ENCODE assay signal across 17 cellular contexts in genomic region chr1:185704181-185704580, GRCh38. TPM values are rescaled to one million over a fixed set of nuclear protein-coding genes. Genes with fewer than 3 reads are reported as not detected.
DNase-seq lines count a peak whose midpoint lies in the region; ATAC-seq, FAIRE-seq and TF ChIP-seq lines count a peak whose summit lies in the region.
"Had no signal": no experiment of that assay in that cellular context is flagged by ENCODE, and none has a peak within 500 bp of the region (broad histone marks: within the 10 kb centered on the region; RNA-seq: fewer than 3 reads in every experiment).

No MANE protein-coding gene starts in this region.

- no peaks in the 10 kb centered on the region for H3K27me3 ChIP-seq in right cardiac atrium (ENCODE audit: control insufficient read depth, insufficient read depth)
- no peaks in the 10 kb centered on the region for H3K27me3 ChIP-seq in right atrium auricular region
- no peaks in the 10 kb centered on the region for H3K27me3 ChIP-seq in astrocyte (ENCODE audit: insufficient read depth, low read length)
- peaks cover 19% of the 10 kb centered on the region; the same call in 1 of the 2 replicates for H3K27me3 ChIP-seq in GM23338 (ENCODE audit: insufficient read depth)

- 56% methylated on average over 3 of the region's 3 CpGs for WGBS in right cardiac atrium

- H3K79me2 ChIP-seq in astrocyte (ENCODE audit: insufficient read depth, low read length) (no peaks in the 10 kb centered on the region), OCI-LY7 (ENCODE audit: insufficient read depth, low read depth, low read length) (no peaks in the 10 kb centered on the region), GM23338 (replicated peaks; ENCODE audit: insufficient read depth) (no peaks in the 10 kb centered on the region)

- H3K4me2 ChIP-seq in astrocyte (ENCODE audit: low read length) (no peak overlapping the region), OCI-LY7 (ENCODE audit: low read length) (no peak overlapping the region), GM23338 (no peak overlapping the region)

- H3K9me2 ChIP-seq in OCI-LY7 (ENCODE audit: insufficient read depth, low read length) (no peaks in the 10 kb centered on the region), GM23338 (ENCODE audit: insufficient read depth) (no peaks in the 10 kb centered on the region; the same call in 1 of the 2 replicates)

- ATAC-seq in right cardiac atrium (peak; percentile 21 to 36), GM23338 (no peak)
- ATAC-seq: GM12878 had no signal

- H3K36me3 Mint-ChIP-seq in astrocyte (ENCODE audit: low read depth, unreplicated experiment) (peaks cover 4% of the 10 kb centered on the region), GM23338 (ENCODE audit: low read depth) (peaks cover 24% of the 10 kb centered on the region)

- peaks cover 8% of the 10 kb centered on the region for H3K27me3 Mint-ChIP-seq in astrocyte (ENCODE audit: low read depth, unreplicated experiment)
- H3K27me3 Mint-ChIP-seq in GM23338 (ENCODE audit: insufficient read depth, low read depth, poor library complexity): peaks cover 7% of the 10 kb centered on the region

- H3K9me3 Mint-ChIP-seq in astrocyte (ENCODE audit: unreplicated experiment): peaks cover 9% of the 10 kb centered on the region
- peaks cover 29% of the 10 kb centered on the region for H3K9me3 Mint-ChIP-seq in GM23338
- H3K9me3 Mint-ChIP-seq: CD4-positive, alpha-beta T cell had no signal

- no peak for DNase-seq in right cardiac atrium
- DNase-seq in right atrium auricular region (ENCODE audit: low spot score): no peak
- DNase-seq in astrocyte (ENCODE audit: low read depth): peak; percentile 16
- peak; percentile 55 for DNase-seq in fibroblast of the aortic adventitia (ENCODE audit: low read depth)
- no peak for DNase-seq in activated effector memory CD4-positive, alpha-beta T cell treated with Interleukin-2 at 50 U/mL for 16 hours
- no peak for DNase-seq in OCI-LY7 (ENCODE audit: low spot score)
- DNase-seq in GM23338 (ENCODE audit: low spot score): no peak
- DNase-seq: AML-193; CD4-positive, alpha-beta T cell; DMS53; DND-41; EL had no signal

- H3K9me3 ChIP-seq in right cardiac atrium (ENCODE audit: control insufficient read depth, low read length) (no peaks in the 10 kb centered on the region), right atrium auricular region (no peaks in the 10 kb centered on the region), astrocyte (ENCODE audit: insufficient read depth, low read depth, low read length) (no peaks in the 10 kb centered on the region), OCI-LY7 (ENCODE audit: low read length) (no peaks in the 10 kb centered on the region)
- H3K9me3 ChIP-seq: HAP-1 had no signal

- FAIRE-seq in astrocyte (lab: Jason Lieb, UNC): no peak
- FAIRE-seq: A204.1, GM12878, GM19239 had no signal

- H3K4me1 ChIP-seq in right cardiac atrium (ENCODE audit: control insufficient read depth, insufficient read depth, low read length) (no peaks in the 10 kb centered on the region), right atrium auricular region (no peaks in the 10 kb centered on the region), astrocyte (ENCODE audit: insufficient read depth, low read length) (no peaks in the 10 kb centered on the region), OCI-LY7 (ENCODE audit: insufficient read depth, low read length, poor library complexity, severe bottlenecking) (no peaks in the 10 kb centered on the region), GM23338 (ENCODE audit: insufficient read depth) (peaks cover 4% of the 10 kb centered on the region)
- H3K4me1 ChIP-seq: HAP-1 had no signal

- no peaks in the 10 kb centered on the region for H3F3A ChIP-seq in GM23338 (replicated peaks; ENCODE audit: low read depth)

- CTCF ChIA-PET in OCI-LY7 (lab: Charles Lee; ENCODE audit: unreplicated experiment): no interaction called here

- H4K20me1 ChIP-seq in astrocyte (ENCODE audit: insufficient read depth, low read length) (no peaks in the 10 kb centered on the region), OCI-LY7 (ENCODE audit: insufficient read depth, low read length) (no peaks in the 10 kb centered on the region), GM23338 (replicated peaks; ENCODE audit: insufficient read depth) (no peaks in the 10 kb centered on the region)

- H3K27ac ChIP-seq in right cardiac atrium (ENCODE audit: low read length) (no peak overlapping the region), right atrium auricular region (no peak overlapping the region), astrocyte (ENCODE audit: low read depth, low read length) (no peak overlapping the region), OCI-LY7 (ENCODE audit: low read depth, low read length, poor library complexity, severe bottlenecking) (no peak overlapping the region), GM23338 (ENCODE audit: low read depth) (no peak overlapping the region)
- H3K27ac ChIP-seq: C4-2B had no signal

- H3K4me3 ChIP-seq in right cardiac atrium (ENCODE audit: low read length) (no peak overlapping the region), right atrium auricular region (no peak overlapping the region), astrocyte (ENCODE audit: insufficient read depth, low read depth, low read length) (no peak overlapping the region), fibroblast of the aortic adventitia (ENCODE audit: low read depth, low read length) (no peak overlapping the region), OCI-LY7 (ENCODE audit: low read depth, low read length, poor library complexity, severe bottlenecking) (no peak overlapping the region), GM23338 (no peak overlapping the region)
- H3K4me3 ChIP-seq: GM12878, HAP-1 had no signal

- TF ChIP-seq CTCF in right atrium auricular region (IDR thresholded peaks at IDR 0.05): no peak
- TF ChIP-seq CTCF in astrocyte (IDR thresholded peaks at IDR 0.05; ENCODE audit: insufficient read depth, low read depth, low read length): no peak
- no peak for TF ChIP-seq CTCF in fibroblast of the aortic adventitia (IDR thresholded peaks at IDR 0.05; ENCODE audit: insufficient read depth, low read length)
- no peak for TF ChIP-seq CTCF in OCI-LY7 (conservative IDR thresholded peaks at IDR 0.05; ENCODE audit: low read length)
- no peak for TF ChIP-seq CTCF in GM23338 (conservative IDR thresholded peaks at IDR 0.05; ENCODE audit: low read depth in 2 of 2)

- POLR2A ChIA-PET in OCI-LY7 (lab: Charles Lee): no interaction called here

- no peak overlapping the region for H3K9ac ChIP-seq in astrocyte (ENCODE audit: low read length)

- H3K4me1 Mint-ChIP-seq in astrocyte (ENCODE audit: low read depth, unreplicated experiment) (no peaks in the 10 kb centered on the region), GM23338 (peaks cover 14% of the 10 kb centered on the region)

- no peak overlapping the region for H3K4me3 Mint-ChIP-seq in astrocyte (ENCODE audit: unreplicated experiment)
- no peak overlapping the region for H3K4me3 Mint-ChIP-seq in GM23338
- H3K4me3 Mint-ChIP-seq: CD4-positive, alpha-beta T cell had no signal

- BruUV-seq in OCI-LY7 (replicated peaks; lab: Mats Ljungman, UMichigan): no TSS peak

- H2AFZ ChIP-seq in astrocyte (ENCODE audit: low read depth, low read length) (no peak overlapping the region), OCI-LY7 (ENCODE audit: low read length) (no peak overlapping the region), GM23338 (no peak overlapping the region)

- intact Hi-C loops in right cardiac atrium (cut with DNase I): no loop called here
- intact Hi-C loops in OCI-LY7 (cut with micrococcal nuclease; ENCODE audit: unreplicated experiment): no loop called here

- H3K27ac Mint-ChIP-seq in astrocyte (ENCODE audit: unreplicated experiment) (no peak overlapping the region), GM23338 (no peak overlapping the region)
- H3K27ac Mint-ChIP-seq: CD4-positive, alpha-beta T cell had no signal

- H3K36me3 ChIP-seq in right atrium auricular region: no peaks in the 10 kb centered on the region
- H3K36me3 ChIP-seq in astrocyte (ENCODE audit: insufficient read depth, low read length): no peaks in the 10 kb centered on the region
- H3K36me3 ChIP-seq in OCI-LY7 (ENCODE audit: insufficient read depth, low read length): no peaks in the 10 kb centered on the region
- H3K36me3 ChIP-seq in GM23338 (ENCODE audit: insufficient read depth): no peaks in the 10 kb centered on the region
- H3K36me3 ChIP-seq: HAP-1 had no signal

TF ChIP-seq in GM23338, 12 proteins besides CTCF, POLR2A, EP300 and RAD21:
- TF ChIP-seq CREB1 (CRISPR knock-in tag; IDR thresholded peaks at IDR 0.05; ENCODE audit: low read depth) (no peak), POLR2AphosphoS5 (IDR thresholded peaks at IDR 0.05; ENCODE audit: low read depth) (no peak), ZNF331 (CRISPR knock-in tag; IDR thresholded peaks at IDR 0.05; ENCODE audit: low read depth) (no peak), EZH2 (IDR thresholded peaks at IDR 0.05; ENCODE audit: low read depth, unreplicated experiment) (no peak), ETS1 (IDR thresholded peaks at IDR 0.05) (no peak), NANOG (IDR thresholded peaks at IDR 0.05; ENCODE audit: borderline replicate concordance) (no peak)

RNA-seq across cellular contexts. Expression of gene HMCN1, which starts 30.0 kb away (rescaled TPM):
- total RNA-seq in right cardiac atrium (10 to 100 TPM in 3 of 4 donors, 1 to 10 TPM in 1; 7.9 to 17.1 (median 15.5) TPM), right atrium auricular region (10 to 100 TPM; 14.8 to 20.2 TPM), astrocyte (19.7 and 29.6 TPM in 2 replicates), fibroblast of the aortic adventitia (ENCODE audit: low replicate concordance) (95.4 and 106 TPM in 2 replicates), OCI-LY7 (2022) (0.02 and 0.07 TPM in 2 replicates)
- polyA plus RNA-seq in right cardiac atrium (4.0 TPM), GM23338 (2016; fragmentation: Nextera tagmentation; extraction: Ambion mirVana) (1.6 and 2.7 TPM in 2 replicates)
- total RNA-seq in OCI-LY7 (2014; rRNA removed; shearing (Covaris generic)): not detected in 2 replicates
- 8.7 and 17.2 TPM in 2 replicates for total RNA-seq in GM23338 (2014; rRNA removed; shearing (Covaris generic))

Comparison
In these comparisons a context has a peak if more than half of its experiments do, and no peak if none do; other contexts are left out.
1. DNase-seq: peak in astrocyte (single experiment) and fibroblast of the aortic adventitia (single experiment); none in right cardiac atrium (0 of 3), right atrium auricular region (single experiment), activated effector memory CD4-positive, alpha-beta T cell treated with Interleukin-2 at 50 U/mL for 16 hours (single experiment), OCI-LY7 (single experiment) and GM23338 (single experiment).